ENCODE assay signal across 24 cellular contexts in the genomic region with DNA sequence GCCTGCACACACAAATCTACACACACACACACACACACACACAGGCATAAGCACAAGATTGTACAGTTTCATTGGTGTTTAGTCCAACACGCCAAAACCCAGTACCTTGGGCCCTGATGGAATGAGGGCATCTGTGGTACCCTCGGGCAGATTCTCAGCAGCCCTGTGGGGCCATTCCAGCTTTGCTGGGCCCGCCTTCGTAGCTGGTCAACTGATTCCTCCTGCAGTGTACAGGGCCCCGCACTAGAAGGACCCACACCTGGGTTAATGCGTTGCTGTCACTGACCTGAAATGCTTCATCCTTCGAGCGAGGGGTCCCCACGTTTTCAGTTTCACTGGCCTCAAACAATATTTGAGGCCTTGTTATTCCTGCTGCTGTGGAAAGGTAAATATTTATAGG.
A peak's percentile ranks its signal among the peaks of the same experiment; 100 is the strongest.
DNase-seq lines count a peak whose midpoint lies in the region; ATAC-seq, FAIRE-seq and TF ChIP-seq lines count a peak whose summit lies in the region.
"Had no signal": no experiment of that assay in that cellular context is flagged by ENCODE, and none has a peak within 500 bp of the region (broad histone marks: within the 10 kb centered on the region; RNA-seq: fewer than 3 reads in every experiment).

No MANE protein-coding gene starts in this region.

- H4K5ac ChIP-seq in H1 (ENCODE audit: insufficient read length, low read depth, low read length) = no peak overlapping the region

- no peak overlapping the region for H2BK15ac ChIP-seq in H1 (ENCODE audit: low read length)

- no peak for TF ChIP-seq CTCF in H1 (IDR thresholded peaks at IDR 0.05; ENCODE audit: control extremely low read depth in 1 of 3, insufficient read depth in 1 of 3, low read depth in 1 of 3, low read length in 3 of 3)
- TF ChIP-seq CTCF in neural progenitor cell (IDR thresholded peaks at IDR 0.05) = no peak

- H3K23ac ChIP-seq in H1 (ENCODE audit: insufficient read length) = no peak overlapping the region

- H4K8ac ChIP-seq in H1 (ENCODE audit: extremely low read depth, insufficient read depth, low read length) = no peak overlapping the region

- WGBS in H1 (ENCODE audit: extremely low coverage in 1 of 2, insufficient coverage in 1 of 2, insufficient read length in 1 of 2, insufficient replicate concordance in 2 of 2, low coverage in 1 of 2, low lambda C conversion rate in 2 of 2, missing lambda C conversion rate in 1 of 2), 2 experiments = 94% methylated on average over 9 of the region's 9 CpGs; no CpG with 5 or more reads in 1 of the 2 experiments

- no peak for TF ChIP-seq EP300 in H1 (IDR thresholded peaks at IDR 0.05; ENCODE audit: borderline replicate concordance in 1 of 2, low read depth in 2 of 2, low read length in 2 of 2)

- H3K79me1 ChIP-seq in H1 (ENCODE audit: low read depth, low read length) = no peaks in the 10 kb centered on the region

- H2BK5ac ChIP-seq in H1 (ENCODE audit: low read depth, low read length) = 0 out of 2 replicates have a peak overlapping the region, but pooled peaks have one; percentile 78

- 0 out of 2 replicates have a peak overlapping the region, but pooled peaks have one; percentile 82 for H2AK5ac ChIP-seq in H1 (ENCODE audit: low read depth, low read length)

- no peak for TF ChIP-seq RAD21 in H1 (IDR thresholded peaks at IDR 0.05 in 1 of 2, conservative IDR thresholded peaks at IDR 0.05 in 1 of 2; ENCODE audit: low read depth in 2 of 2, low read length in 2 of 2)

- no peak overlapping the region for H3K14ac ChIP-seq in H1 (ENCODE audit: insufficient read length)

- H3K79me2 ChIP-seq in H1 (ENCODE audit: control insufficient read depth in 1 of 2, insufficient read depth in 2 of 2, low read length in 2 of 2) = no peaks in the 10 kb centered on the region
- H3K79me2 ChIP-seq in neural progenitor cell (ENCODE audit: low read depth) = no peaks in the 10 kb centered on the region

- no peak overlapping the region for H3K4ac ChIP-seq in H1 (replicated peaks; ENCODE audit: insufficient read length, low read depth, low read length)

- peaks cover 3% of the 10 kb centered on the region; the same call in 1 of the 2 replicates for H3K23me2 ChIP-seq in H1 (ENCODE audit: low read depth, low read length)

- DNase-seq in activated naive CD8-positive, alpha-beta T cell treated with anti-CD3 and anti-CD28 coated beads, Interleukin-2, amount 10 ng/mL, durations not matched to agents 7 days and 5 days = peak; percentile 14
- DNase-seq in activated naive CD8-positive, alpha-beta T cell treated with anti-CD3 and anti-CD28 coated beads for 36 hours = no peak
- no peak for DNase-seq in H1 (ENCODE audit: low read depth in 1 of 2, low spot score in 2 of 2)
- DNase-seq in neural progenitor cell (ENCODE audit: low spot score) = no peak
- no peak for DNase-seq in DMS53 treated with DMSO at 0.1 percent for 48 hours (lab: John Stamatoyannopoulos, UW; ENCODE audit: unreplicated experiment)
- no peak for DNase-seq in naive thymus-derived CD8-positive, alpha-beta T cell
- no peak for DNase-seq in NCI-H524 (lab: John Stamatoyannopoulos, UW)
- DNase-seq: Caco-2; CD4-positive, CD25-positive, alpha-beta regulatory T cell; CD8-positive, alpha-beta T cell; DMS153; DMS79; EL; GDM1; GM23248; H9 had no signal

- no peak for ATAC-seq in activated naive CD8-positive, alpha-beta T cell treated with anti-CD3 and anti-CD28 coated beads, Interleukin-2, amount 10 ng/mL, durations not matched to agents 7 days and 5 days (ENCODE audit: low read depth)
- no peak for ATAC-seq in naive thymus-derived CD8-positive, alpha-beta T cell
- ATAC-seq: CD8-positive, alpha-beta T cell; GM12878; HCT116 had no signal

- no peak overlapping the region for H3K4me3 Mint-ChIP-seq in activated naive CD8-positive, alpha-beta T cell treated with anti-CD3 and anti-CD28 coated beads, Interleukin-2, amount 10 ng/mL, durations not matched to agents 7 days and 5 days
- H3K4me3 Mint-ChIP-seq in activated naive CD8-positive, alpha-beta T cell treated with anti-CD3 and anti-CD28 coated beads for 36 hours = no peak overlapping the region
- peak overlapping the region; percentile 21 for H3K4me3 Mint-ChIP-seq in neural progenitor cell
- no peak overlapping the region for H3K4me3 Mint-ChIP-seq in naive thymus-derived CD8-positive, alpha-beta T cell
- H3K4me3 Mint-ChIP-seq: B cell; CD4-positive, CD25-positive, alpha-beta regulatory T cell; CD8-positive, alpha-beta T cell had no signal

- H3K36me3 ChIP-seq in H1 (ENCODE audit: control insufficient read depth in 2 of 4, insufficient read depth in 4 of 4, low read length in 3 of 4) (no peaks in the 10 kb centered on the region; a peak in 1 of 8 replicates), neural progenitor cell (no peaks in the 10 kb centered on the region)
- H3K36me3 ChIP-seq: BLaER1 had no signal

- H4K20me1 ChIP-seq in H1 (replicated peaks in 1 of 2; ENCODE audit: control insufficient read depth in 1 of 2, insufficient read depth in 2 of 2, low read length in 2 of 2) = peaks cover 0 to 4% of the 10 kb centered on the region in 2 experiments
- no peaks in the 10 kb centered on the region for H4K20me1 ChIP-seq in neural progenitor cell (ENCODE audit: low read depth)
- H4K20me1 ChIP-seq: BLaER1 had no signal

- H3K9ac ChIP-seq in H1 (replicated peaks in 1 of 4; ENCODE audit: extremely low read depth in 1 of 4, low read depth in 3 of 4, low read length in 3 of 4) = no peak overlapping the region
- H3K9ac ChIP-seq in neural progenitor cell = no peak overlapping the region
- H3K9ac ChIP-seq: BLaER1, GM23248 had no signal

- H3K9me3 ChIP-seq in H1 (ENCODE audit: insufficient read depth in 2 of 2, low read depth in 1 of 2, low read length in 1 of 2) = no peaks in the 10 kb centered on the region
- H3K9me3 ChIP-seq in neural progenitor cell (ENCODE audit: low read depth) = no peaks in the 10 kb centered on the region
- H3K9me3 ChIP-seq: BLaER1, Caco-2 had no signal

- H3F3A ChIP-seq in neural progenitor cell (ENCODE audit: low read depth) = no peaks in the 10 kb centered on the region

- no peak overlapping the region for H4K91ac ChIP-seq in H1 (replicated peaks; ENCODE audit: insufficient read length, low read length)

- H3K4me2 ChIP-seq in H1 (ENCODE audit: insufficient read depth in 1 of 2, low read depth in 2 of 2, low read length in 2 of 2) = no peak overlapping the region
- H3K4me2 ChIP-seq in neural progenitor cell = no peak overlapping the region
- H3K4me2 ChIP-seq: BLaER1 had no signal

- POLR2A ChIA-PET in activated naive CD8-positive, alpha-beta T cell treated with anti-CD3 and anti-CD28 coated beads, Interleukin-2, amount 10 ng/mL, durations not matched to agents 7 days and 5 days (lab: Charles Lee) = no interaction called here
- POLR2A ChIA-PET in H1 (lab: Charles Lee; ENCODE audit: partially characterized antibody) = no interaction called here
- POLR2A ChIA-PET in naive thymus-derived CD8-positive, alpha-beta T cell (lab: Charles Lee) = no interaction called here

- no peak overlapping the region for H2AFZ ChIP-seq in H1 (ENCODE audit: low read length)
- no peak overlapping the region for H2AFZ ChIP-seq in neural progenitor cell (replicated peaks)
- H2AFZ ChIP-seq: GM23248 had no signal

- no peak overlapping the region for H2BK12ac ChIP-seq in H1 (ENCODE audit: low read depth, low read length)

- H3K27me3 Mint-ChIP-seq in activated naive CD8-positive, alpha-beta T cell treated with anti-CD3 and anti-CD28 coated beads, Interleukin-2, amount 10 ng/mL, durations not matched to agents 7 days and 5 days = no peaks in the 10 kb centered on the region
- H3K27me3 Mint-ChIP-seq in activated naive CD8-positive, alpha-beta T cell treated with anti-CD3 and anti-CD28 coated beads for 36 hours = peaks cover 13% of the 10 kb centered on the region
- H3K27me3 Mint-ChIP-seq in neural progenitor cell (ENCODE audit: insufficient read depth, low read depth) = peaks cover 5% of the 10 kb centered on the region
- H3K27me3 Mint-ChIP-seq in naive thymus-derived CD8-positive, alpha-beta T cell = peaks cover 3 to 28% (median 8%) of the 10 kb centered on the region in 5 donors

- CTCF ChIA-PET in H1 (lab: Charles Lee; ENCODE audit: partially characterized antibody) = no interaction called here

- H3K27ac Mint-ChIP-seq in activated naive CD8-positive, alpha-beta T cell treated with anti-CD3 and anti-CD28 coated beads, Interleukin-2, amount 10 ng/mL, durations not matched to agents 7 days and 5 days = no peak overlapping the region
- no peak overlapping the region for H3K27ac Mint-ChIP-seq in activated naive CD8-positive, alpha-beta T cell treated with anti-CD3 and anti-CD28 coated beads for 36 hours
- peak overlapping the region; percentile 85 for H3K27ac Mint-ChIP-seq in neural progenitor cell
- H3K27ac Mint-ChIP-seq in naive thymus-derived CD8-positive, alpha-beta T cell = no peak overlapping the region
- H3K27ac Mint-ChIP-seq: B cell; CD4-positive, CD25-positive, alpha-beta regulatory T cell; CD8-positive, alpha-beta T cell; H9 had no signal

- no peak overlapping the region for H3K56ac ChIP-seq in H1 (replicated peaks; ENCODE audit: insufficient read length, low read depth, low read length)

- H3K4me3 ChIP-seq in H1 (ENCODE audit: extremely low read depth in 1 of 4, insufficient read depth in 2 of 4, low read depth in 3 of 4, low read length in 4 of 4) = no peak overlapping the region
- H3K4me3 ChIP-seq in neural progenitor cell = no peak overlapping the region
- H3K4me3 ChIP-seq: BLaER1, GM12878, GM23248 had no signal

- H3K27ac ChIP-seq in H1 (ENCODE audit: low read depth, low read length) (no peak overlapping the region), neural progenitor cell (no peak overlapping the region)
- H3K27ac ChIP-seq: 22Rv1, BLaER1, C4-2B, GM23248 had no signal

- no peak for FAIRE-seq in H1 (lab: Jason Lieb, UNC)
- FAIRE-seq: A204.1, GM12878, GM19239 had no signal

- H3K9me3 Mint-ChIP-seq in activated naive CD8-positive, alpha-beta T cell treated with anti-CD3 and anti-CD28 coated beads, Interleukin-2, amount 10 ng/mL, durations not matched to agents 7 days and 5 days = no peaks in the 10 kb centered on the region
- no peaks in the 10 kb centered on the region for H3K9me3 Mint-ChIP-seq in activated naive CD8-positive, alpha-beta T cell treated with anti-CD3 and anti-CD28 coated beads for 36 hours
- peaks cover 4% of the 10 kb centered on the region for H3K9me3 Mint-ChIP-seq in neural progenitor cell
- no peaks in the 10 kb centered on the region for H3K9me3 Mint-ChIP-seq in naive thymus-derived CD8-positive, alpha-beta T cell
- H3K9me3 Mint-ChIP-seq: CD4-positive, CD25-positive, alpha-beta regulatory T cell; CD8-positive, alpha-beta T cell had no signal

- H3K4me1 ChIP-seq in H1 (replicated peaks in 1 of 4; ENCODE audit: control insufficient read depth in 3 of 4, insufficient read depth in 4 of 4, low read length in 3 of 4) (no peaks in the 10 kb centered on the region), neural progenitor cell (no peaks in the 10 kb centered on the region)
- H3K4me1 ChIP-seq: Caco-2 had no signal

- TF ChIP-seq POLR2A in H1 (IDR thresholded peaks at IDR 0.05; ENCODE audit: control extremely low read depth in 1 of 2, low read depth in 2 of 2, low read length in 2 of 2) = no peak

- H3K18ac ChIP-seq in H1 (ENCODE audit: extremely low read depth, low read length) = no peak overlapping the region

- H3K27me3 ChIP-seq in H1 (replicated peaks in 1 of 4; ENCODE audit: control insufficient read depth in 3 of 4, extremely low read depth in 1 of 4, insufficient read depth in 3 of 4, low read length in 3 of 4) (no peaks in the 10 kb centered on the region), neural progenitor cell (no peaks in the 10 kb centered on the region)
- H3K27me3 ChIP-seq: BLaER1 had no signal

- no peak overlapping the region for H2BK120ac ChIP-seq in H1 (replicated peaks; ENCODE audit: low read depth, low read length)

- H2BK20ac ChIP-seq in H1 (ENCODE audit: low read length) = no peak overlapping the region

- H3K4me1 Mint-ChIP-seq in activated naive CD8-positive, alpha-beta T cell treated with anti-CD3 and anti-CD28 coated beads, Interleukin-2, amount 10 ng/mL, durations not matched to agents 7 days and 5 days = no peaks in the 10 kb centered on the region
- H3K4me1 Mint-ChIP-seq in activated naive CD8-positive, alpha-beta T cell treated with anti-CD3 and anti-CD28 coated beads for 36 hours = no peaks in the 10 kb centered on the region
- H3K4me1 Mint-ChIP-seq in neural progenitor cell = peaks cover 4% of the 10 kb centered on the region
- H3K4me1 Mint-ChIP-seq in naive thymus-derived CD8-positive, alpha-beta T cell = no peaks in the 10 kb centered on the region
- H3K4me1 Mint-ChIP-seq: B cell; CD4-positive, CD25-positive, alpha-beta regulatory T cell had no signal

- H3K36me3 Mint-ChIP-seq in activated naive CD8-positive, alpha-beta T cell treated with anti-CD3 and anti-CD28 coated beads, Interleukin-2, amount 10 ng/mL, durations not matched to agents 7 days and 5 days = no peaks in the 10 kb centered on the region
- H3K36me3 Mint-ChIP-seq in activated naive CD8-positive, alpha-beta T cell treated with anti-CD3 and anti-CD28 coated beads for 36 hours = no peaks in the 10 kb centered on the region
- H3K36me3 Mint-ChIP-seq in neural progenitor cell = no peaks in the 10 kb centered on the region
- no peaks in the 10 kb centered on the region for H3K36me3 Mint-ChIP-seq in naive thymus-derived CD8-positive, alpha-beta T cell
- H3K36me3 Mint-ChIP-seq: CD4-positive, CD25-positive, alpha-beta regulatory T cell; CD8-positive, alpha-beta T cell had no signal
